In the genomic region with DNA sequence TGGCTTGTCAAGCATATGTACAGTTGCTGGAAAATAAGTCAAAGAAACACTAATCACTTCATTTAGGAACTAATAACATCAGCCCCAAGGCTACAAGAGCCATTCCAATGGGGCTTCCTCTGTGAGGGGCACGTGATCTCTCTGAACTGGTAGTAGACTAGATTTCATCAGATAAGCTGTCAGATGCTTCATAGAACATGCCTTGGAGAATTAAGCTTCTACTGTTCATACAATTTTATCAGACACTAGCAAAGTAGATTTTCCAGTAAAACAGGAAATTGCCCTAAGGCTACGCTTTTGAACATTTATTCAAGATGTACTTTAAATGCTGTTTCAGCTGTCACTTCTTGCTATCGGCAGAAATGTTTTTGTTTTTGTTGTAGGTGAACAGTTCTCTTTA, we compare ENCODE assay signal across 12 cellular contexts.
A peak's percentile ranks its signal among the peaks of the same experiment; 100 is the strongest.
DNase-seq lines count a peak whose midpoint lies in the region; FAIRE-seq and TF ChIP-seq lines count a peak whose summit lies in the region.
"Had no signal": no experiment of that assay in that cellular context is flagged by ENCODE, and none has a peak within 500 bp of the region (broad histone marks: within the 10 kb centered on the region; RNA-seq: fewer than 3 reads in every experiment).

No MANE protein-coding gene starts in this region.

- H3K27ac ChIP-seq in HL-60 (replicated peaks) (peak overlapping the region; percentile 59), SK-N-MC (peak overlapping the region; percentile 23; the same call in 1 of the 2 replicates), endothelial cell of umbilical vein (ENCODE audit: insufficient read depth, low read depth, low read length) (no peak overlapping the region)
- H3K27ac ChIP-seq: SJSA1 had no signal

- TF ChIP-seq CTCF in HL-60 (IDR thresholded peaks at IDR 0.05; ENCODE audit: insufficient read depth, low read length): no peak
- no peak for TF ChIP-seq CTCF in endothelial cell of umbilical vein (IDR thresholded peaks at IDR 0.05; ENCODE audit: extremely low read depth in 1 of 2, insufficient read depth in 1 of 2, low read depth in 1 of 2, low read length in 2 of 2)
- no peak for TF ChIP-seq CTCF in type B pancreatic cell (conservative IDR thresholded peaks at IDR 0.05)

- no peaks in the 10 kb centered on the region for H3K79me2 ChIP-seq in endothelial cell of umbilical vein (ENCODE audit: control insufficient read depth, insufficient read depth, low read length)

- H3K27me3 Mint-ChIP-seq in type B pancreatic cell: peaks cover 59% of the 10 kb centered on the region
- H3K27me3 Mint-ChIP-seq: IgD-negative memory B cell had no signal

- H3K36me3 ChIP-seq in SK-N-MC (ENCODE audit: insufficient read depth, low read length) (no peaks in the 10 kb centered on the region), endothelial cell of umbilical vein (ENCODE audit: control insufficient read depth in 2 of 2, extremely low read depth in 1 of 2, insufficient read depth in 2 of 2, low read length in 2 of 2) (no peaks in the 10 kb centered on the region)
- H3K36me3 ChIP-seq: HAP-1, SJSA1 had no signal

- H3K9me3 ChIP-seq in SK-N-MC (ENCODE audit: low read depth, low read length) (no peaks in the 10 kb centered on the region), endothelial cell of umbilical vein (replicated peaks; ENCODE audit: control insufficient read depth, insufficient read depth, low read length) (no peaks in the 10 kb centered on the region)
- H3K9me3 ChIP-seq: HAP-1, SJSA1 had no signal

- H3K9ac ChIP-seq in SK-N-MC (ENCODE audit: insufficient read length) (no peak overlapping the region), endothelial cell of umbilical vein (replicated peaks; ENCODE audit: extremely low read depth, insufficient read depth, low read length) (no peak overlapping the region)

- CTCF ChIA-PET in endothelial cell of umbilical vein (lab: Charles Lee): interaction anchor here (0.8 to 4.8 kb wide), 22 partner anchors 8 to 337 kb away, joined by 3 to 109 read pairs (median 4); a partner anchor contains a TSS

- in situ Hi-C loops in G401 (cut with HindIII; ENCODE audit: low sequenced_read_pairs): no loop called here

- no peaks in the 10 kb centered on the region for H4K20me1 ChIP-seq in endothelial cell of umbilical vein (replicated peaks; ENCODE audit: control insufficient read depth, extremely low read depth, insufficient read depth, low read length)

- peak overlapping the region; percentile 59 for H3K27ac Mint-ChIP-seq in type B pancreatic cell
- H3K27ac Mint-ChIP-seq: IgD-negative memory B cell had no signal

- intact Hi-C loops in endothelial cell of umbilical vein (cut with micrococcal nuclease): loop anchor here (1.0 to 5.0 kb wide), 3 partner anchors 32 to 310 kb away; no protein-coding TSS in a partner anchor

- H2AFZ ChIP-seq in endothelial cell of umbilical vein (ENCODE audit: low read depth, low read length): no peak overlapping the region

- peaks cover 5% of the 10 kb centered on the region for H3K9me3 Mint-ChIP-seq in type B pancreatic cell
- H3K9me3 Mint-ChIP-seq: IgD-negative memory B cell had no signal

- dilution Hi-C loops in endothelial cell of umbilical vein (cut with MboI; ENCODE audit: extremely low pct_ligation_motif_present, low sequenced_read_pairs): no loop called here

- H3K4me1 ChIP-seq in endothelial cell of umbilical vein (ENCODE audit: control insufficient read depth, extremely low read depth, insufficient read depth, low read length): no peaks in the 10 kb centered on the region
- H3K4me1 ChIP-seq: HAP-1, SJSA1 had no signal

- no peak for TF ChIP-seq POLR2A in endothelial cell of umbilical vein (IDR thresholded peaks at IDR 0.05; ENCODE audit: low read depth, low read length)

- no peaks in the 10 kb centered on the region for H3K9me1 ChIP-seq in endothelial cell of umbilical vein (replicated peaks; ENCODE audit: control insufficient read depth, extremely low read depth, insufficient read depth, low read length)

- H3K27me3 ChIP-seq in HL-60 (ENCODE audit: insufficient read depth, poor library complexity, severe bottlenecking) (no peaks in the 10 kb centered on the region), endothelial cell of umbilical vein (ENCODE audit: control insufficient read depth in 2 of 2, insufficient read depth in 2 of 2, low read length in 2 of 2) (peaks cover 8% of the 10 kb centered on the region in 2 experiments)
- H3K27me3 ChIP-seq: SJSA1 had no signal

- FAIRE-seq in endothelial cell of umbilical vein (lab: Jason Lieb, UNC): no peak
- FAIRE-seq: HTR-8/SVneo had no signal

- no peaks in the 10 kb centered on the region for H3K36me3 Mint-ChIP-seq in type B pancreatic cell

- H3K4me3 ChIP-seq in HL-60 (replicated peaks; ENCODE audit: insufficient read depth, low read length): no peak overlapping the region
- peak overlapping the region; percentile 58 for H3K4me3 ChIP-seq in SK-N-MC
- H3K4me3 ChIP-seq in endothelial cell of umbilical vein (replicated peaks in 1 of 3; ENCODE audit: insufficient read depth in 1 of 3, low read depth in 1 of 3, low read length in 3 of 3): no peak overlapping the region
- H3K4me3 ChIP-seq: HAP-1, SJSA1 had no signal

- DNase-seq in HL-60 (ENCODE audit: low read depth in 1 of 2, low spot score in 1 of 2) (no peak), SK-N-MC (ENCODE audit: low read depth, low spot score) (peak; percentile 87), endothelial cell of umbilical vein (ENCODE audit: low read depth, low spot score) (peak; percentile 33), type B pancreatic cell (ENCODE audit: extremely low spot score, unreplicated experiment) (no peak), DMS79 treated with DMSO at 0.1 percent for 48 hours (lab: John Stamatoyannopoulos, UW) (no peak), COLO668 (lab: John Stamatoyannopoulos, UW; ENCODE audit: unreplicated experiment) (no peak), G401 (ENCODE audit: low spot score) (no peak)
- DNase-seq: NCI-H2029 had no signal

- no TSS peak for BruUV-seq in endothelial cell of umbilical vein (replicated peaks; lab: Mats Ljungman, UMichigan)

- H3K4me1 Mint-ChIP-seq in type B pancreatic cell (ENCODE audit: unreplicated experiment): peaks cover 23% of the 10 kb centered on the region
- H3K4me1 Mint-ChIP-seq: IgD-negative memory B cell had no signal

- H3K4me2 ChIP-seq in endothelial cell of umbilical vein (ENCODE audit: insufficient read depth, low read length): no peak overlapping the region

- peak overlapping the region; percentile 10 for H3K4me3 Mint-ChIP-seq in type B pancreatic cell
- H3K4me3 Mint-ChIP-seq: IgD-negative memory B cell had no signal

- POLR2A ChIA-PET in endothelial cell of umbilical vein (lab: Charles Lee): interaction anchor here (0.6 kb wide), 1 partner anchor 1160 kb away, joined by 5 read pairs; no protein-coding TSS in a partner anchor

TF ChIP-seq in endothelial cell of umbilical vein, 7 proteins besides CTCF, POLR2A, EP300 and RAD21:
- TF ChIP-seq MYC (IDR thresholded peaks at IDR 0.05; ENCODE audit: low read depth, low read length): no peak
- TF ChIP-seq, protein P1, sequence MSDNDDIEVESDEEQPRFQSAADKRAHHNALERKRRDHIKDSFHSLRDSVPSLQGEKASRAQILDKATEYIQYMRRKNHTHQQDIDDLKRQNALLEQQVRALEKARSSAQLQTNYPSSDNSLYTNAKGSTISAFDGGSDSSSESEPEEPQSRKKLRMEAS (IDR thresholded peaks at IDR 0.05; ENCODE audit: insufficient read depth, insufficient read length): no peak
- TF ChIP-seq POLR2AphosphoS5 (IDR thresholded peaks at IDR 0.05; ENCODE audit: insufficient read depth, low read depth, low read length): no peak
- TF ChIP-seq FOS (IDR thresholded peaks at IDR 0.05; ENCODE audit: borderline replicate concordance, insufficient read depth, low read length): no peak
- TF ChIP-seq EZH2 (IDR thresholded peaks at IDR 0.05; ENCODE audit: borderline replicate concordance, low read depth, low read length, severe bottlenecking): no peak
- TF ChIP-seq JUN (IDR thresholded peaks at IDR 0.05; ENCODE audit: borderline replicate concordance, insufficient read depth, insufficient read length, low read depth): no peak
- TF ChIP-seq GATA2 (IDR thresholded peaks at IDR 0.05; ENCODE audit: insufficient read depth, insufficient read length, low read depth, low read length): no peak

Comparison
In these comparisons a context has a peak if more than half of its experiments do, and no peak if none do; other contexts are left out.
1. DNase-seq: peak in SK-N-MC (single experiment) and endothelial cell of umbilical vein (single experiment); none in HL-60 (0 of 2), type B pancreatic cell (single experiment), DMS79 treated with DMSO at 0.1 percent for 48 hours (single experiment), COLO668 (single experiment) and G401 (single experiment).